Comparison of ENCODE assay signal across 9 cellular contexts in genomic region chr11:95705485-95706124, GRCh38.
A peak's percentile ranks its signal among the peaks of the same experiment; 100 is the strongest.
DNase-seq lines count a peak whose midpoint lies in the region; ATAC-seq and TF ChIP-seq lines count a peak whose summit lies in the region.
"Had no signal": no experiment of that assay in that cellular context is flagged by ENCODE, and none has a peak within 500 bp of the region (broad histone marks: within the 10 kb centered on the region; RNA-seq: fewer than 3 reads in every experiment).

No MANE protein-coding gene starts in this region.

- no peaks in the 10 kb centered on the region for H3K36me3 ChIP-seq in CD8-positive, alpha-beta T cell (ENCODE audit: insufficient read depth, low read length)
- H3K36me3 ChIP-seq in effector memory CD4-positive, alpha-beta T cell (ENCODE audit: control insufficient read depth, insufficient read depth, low read length) = no peaks in the 10 kb centered on the region

- no peak overlapping the region for H3K27ac Mint-ChIP-seq in CD8-positive, alpha-beta T cell
- no peak overlapping the region for H3K27ac Mint-ChIP-seq in activated CD4-positive, alpha-beta memory T cell treated with anti-CD3 and anti-CD28 coated beads, Interleukin-2, amount 10 ng/mL, durations not matched to agents 7 days and 5 days
- no peak overlapping the region for H3K27ac Mint-ChIP-seq in memory B cell
- H3K27ac Mint-ChIP-seq: activated naive CD4-positive, alpha-beta T cell treated with anti-CD3 and anti-CD28 coated beads, Interleukin-2, amount 50 U/mL, for 24 hours had no signal

- no peak overlapping the region for H3K27ac ChIP-seq in CD8-positive, alpha-beta T cell (ENCODE audit: low read depth, low read length)
- no peak overlapping the region for H3K27ac ChIP-seq in effector memory CD4-positive, alpha-beta T cell (ENCODE audit: insufficient read depth, low read length, poor library complexity, severe bottlenecking)

- H3K36me3 Mint-ChIP-seq in CD8-positive, alpha-beta T cell = no peaks in the 10 kb centered on the region
- H3K36me3 Mint-ChIP-seq in activated CD4-positive, alpha-beta memory T cell treated with anti-CD3 and anti-CD28 coated beads, Interleukin-2, amount 10 ng/mL, durations not matched to agents 7 days and 5 days (ENCODE audit: low read depth) = no peaks in the 10 kb centered on the region
- no peaks in the 10 kb centered on the region for H3K36me3 Mint-ChIP-seq in memory B cell
- H3K36me3 Mint-ChIP-seq: activated naive CD4-positive, alpha-beta T cell treated with anti-CD3 and anti-CD28 coated beads, Interleukin-2, amount 50 U/mL, for 24 hours had no signal

- DNase-seq in CD8-positive, alpha-beta T cell = peak; percentile 64 to 90 (median 79)
- DNase-seq in NCI-H774 (lab: John Stamatoyannopoulos, UW) (peak; percentile 71), memory B cell (ENCODE audit: low spot score in 2 of 2) (peak; percentile 78 to 88)
- peak; percentile 85 for DNase-seq in activated CD4-positive, alpha-beta memory T cell treated with anti-CD3 and anti-CD28 coated beads, Interleukin-2, amount 10 ng/mL, durations not matched to agents 7 days and 5 days
- peak; percentile 59 to 73 (median 59) for DNase-seq in effector memory CD4-positive, alpha-beta T cell
- peak; percentile 61 for DNase-seq in stimulated activated CD8-positive, alpha-beta memory T cell treated with anti-CD3 and anti-CD28 coated beads, Interleukin-12 subunit alpha, Interleukin-12 subunit beta, amount 100 ng/mL, for 4 hours (ENCODE audit: low read depth)

- no peaks in the 10 kb centered on the region for H3K27me3 Mint-ChIP-seq in CD8-positive, alpha-beta T cell (ENCODE audit: low read depth)
- peaks cover 3% of the 10 kb centered on the region for H3K27me3 Mint-ChIP-seq in activated CD4-positive, alpha-beta memory T cell treated with anti-CD3 and anti-CD28 coated beads, Interleukin-2, amount 10 ng/mL, durations not matched to agents 7 days and 5 days
- H3K27me3 Mint-ChIP-seq in memory B cell = no peaks in the 10 kb centered on the region
- H3K27me3 Mint-ChIP-seq: activated naive CD4-positive, alpha-beta T cell treated with anti-CD3 and anti-CD28 coated beads, Interleukin-2, amount 50 U/mL, for 24 hours had no signal

- POLR2A ChIA-PET in CD8-positive, alpha-beta T cell (lab: Charles Lee) = interaction anchor here (0.7 to 4.0 kb wide), 8 partner anchors 12 to 616 kb away, joined by 3 to 28 read pairs (median 4); partner anchors contain the start of genes ENDOD1 and SESN3
- POLR2A ChIA-PET in activated CD4-positive, alpha-beta memory T cell treated with anti-CD3 and anti-CD28 coated beads, Interleukin-2, amount 10 ng/mL, durations not matched to agents 7 days and 5 days (lab: Charles Lee) = interaction anchor here (0.7 to 1.9 kb wide), 12 partner anchors 9 to 616 kb away, joined by 3 to 14 read pairs (median 4); partner anchors contain the start of genes ENDOD1, FAM76B and SESN3

- H3K27me3 ChIP-seq in CD8-positive, alpha-beta T cell (ENCODE audit: insufficient read depth, low read length) = no peaks in the 10 kb centered on the region
- H3K27me3 ChIP-seq in effector memory CD4-positive, alpha-beta T cell (replicated peaks; ENCODE audit: control insufficient read depth, insufficient read depth, low read length, poor library complexity, severe bottlenecking) = no peaks in the 10 kb centered on the region

- CTCF ChIA-PET in CD8-positive, alpha-beta T cell (lab: Charles Lee) = interaction anchor here (0.6 to 17.1 kb wide), 86 partner anchors 8 to 774 kb away, joined by 3 to 400 read pairs (median 4); partner anchors contain the start of gene SESN3
- CTCF ChIA-PET in activated CD4-positive, alpha-beta memory T cell treated with anti-CD3 and anti-CD28 coated beads, Interleukin-2, amount 10 ng/mL, durations not matched to agents 7 days and 5 days (lab: Charles Lee) = interaction anchor here (0.7 to 12.4 kb wide), 35 partner anchors 10 to 639 kb away, joined by 3 to 293 read pairs (median 4); partner anchors contain the start of genes SESN3 and SRSF8

- peaks cover 8% of the 10 kb centered on the region for H3K4me1 Mint-ChIP-seq in CD8-positive, alpha-beta T cell (ENCODE audit: low read depth)
- H3K4me1 Mint-ChIP-seq in activated CD4-positive, alpha-beta memory T cell treated with anti-CD3 and anti-CD28 coated beads, Interleukin-2, amount 10 ng/mL, durations not matched to agents 7 days and 5 days = peaks cover 11% of the 10 kb centered on the region
- peaks cover 23% of the 10 kb centered on the region for H3K4me1 Mint-ChIP-seq in memory B cell

- H3K9me3 Mint-ChIP-seq in CD8-positive, alpha-beta T cell = no peaks in the 10 kb centered on the region
- no peaks in the 10 kb centered on the region for H3K9me3 Mint-ChIP-seq in activated CD4-positive, alpha-beta memory T cell treated with anti-CD3 and anti-CD28 coated beads, Interleukin-2, amount 10 ng/mL, durations not matched to agents 7 days and 5 days
- H3K9me3 Mint-ChIP-seq in memory B cell = no peaks in the 10 kb centered on the region
- H3K9me3 Mint-ChIP-seq: activated naive CD4-positive, alpha-beta T cell treated with anti-CD3 and anti-CD28 coated beads, Interleukin-2, amount 50 U/mL, for 24 hours had no signal

- no peak overlapping the region for H3K4me3 ChIP-seq in CD8-positive, alpha-beta T cell (ENCODE audit: low read depth, low read length)
- no peak overlapping the region for H3K4me3 ChIP-seq in effector memory CD4-positive, alpha-beta T cell (ENCODE audit: insufficient read depth, low read depth, low read length, poor library complexity, severe bottlenecking)

- peaks cover 44% of the 10 kb centered on the region for H3K4me1 ChIP-seq in CD8-positive, alpha-beta T cell (ENCODE audit: insufficient read depth, low read length)
- H3K4me1 ChIP-seq in effector memory CD4-positive, alpha-beta T cell (ENCODE audit: control insufficient read depth, insufficient read depth, low read length, poor library complexity, severe bottlenecking) = peaks cover 15% of the 10 kb centered on the region

- no peak overlapping the region for H3K4me3 Mint-ChIP-seq in CD8-positive, alpha-beta T cell
- H3K4me3 Mint-ChIP-seq in activated CD4-positive, alpha-beta memory T cell treated with anti-CD3 and anti-CD28 coated beads, Interleukin-2, amount 10 ng/mL, durations not matched to agents 7 days and 5 days = no peak overlapping the region
- no peak overlapping the region for H3K4me3 Mint-ChIP-seq in memory B cell
- H3K4me3 Mint-ChIP-seq: activated naive CD4-positive, alpha-beta T cell treated with anti-CD3 and anti-CD28 coated beads, Interleukin-2, amount 50 U/mL, for 24 hours had no signal

- no peaks in the 10 kb centered on the region for H3K9me3 ChIP-seq in CD8-positive, alpha-beta T cell (ENCODE audit: low read length)
- H3K9me3 ChIP-seq in effector memory CD4-positive, alpha-beta T cell (ENCODE audit: control insufficient read depth, low read length) = no peaks in the 10 kb centered on the region

- peak; percentile 83 for TF ChIP-seq CTCF in CD8-positive, alpha-beta T cell (IDR thresholded peaks at IDR 0.05)

- ATAC-seq in CD8-positive, alpha-beta T cell = peak; percentile 90
- ATAC-seq in GM19463 (IDR thresholded peaks at IDR 0.05; ENCODE audit: unreplicated experiment) (peak; percentile 83), HG03571 (IDR thresholded peaks at IDR 0.05; ENCODE audit: unreplicated experiment) (peak; percentile 83), memory B cell (ENCODE audit: low read depth) (peak; percentile 95)

- intact Hi-C loops in CD8-positive, alpha-beta T cell (cut with DNase I, micrococcal nuclease) = loop anchor here (1.0 to 10.0 kb wide), 9 partner anchors 59 to 1081 kb away; partner anchors contain the start of genes ENDOD1 (in 1 of the 2) and SESN3 (in 1 of the 2)
